In genomic region chr2:39504790-39505335, GRCh38 we compare ENCODE assay signal across 11 cellular contexts.
DNase-seq lines count a peak whose midpoint lies in the region; ATAC-seq, FAIRE-seq and TF ChIP-seq lines count a peak whose summit lies in the region.
"Had no signal": no experiment of that assay in that cellular context is flagged by ENCODE, and none has a peak within 500 bp of the region (broad histone marks: within the 10 kb centered on the region; RNA-seq: fewer than 3 reads in every experiment).

No MANE protein-coding gene starts in this region.

- H2BK120ac ChIP-seq in neuronal stem cell (ENCODE audit: low read depth, low read length): no peak overlapping the region

- H4K20me1 ChIP-seq in BLaER1 (no peaks in the 10 kb centered on the region), SK-N-SH (ENCODE audit: insufficient read depth) (no peaks in the 10 kb centered on the region)

- no peak overlapping the region for H3K14ac ChIP-seq in neuronal stem cell (ENCODE audit: low read length)

- H3K4me1 ChIP-seq in BLaER1 (peaks cover 20% of the 10 kb centered on the region), SK-N-SH (ENCODE audit: control insufficient read depth in 1 of 2, insufficient read depth in 2 of 2, low read depth in 1 of 2, low read length in 1 of 2) (peaks cover 0 to 15% of the 10 kb centered on the region in 2 experiments; a peak in 2 of 4 replicates), gastroesophageal sphincter (peaks cover 13 to 55% (median 20%) of the 10 kb centered on the region in 3 donors), prostate gland (replicated peaks) (no peaks in the 10 kb centered on the region), neuronal stem cell (ENCODE audit: control insufficient read depth in 2 of 2, insufficient read depth in 1 of 2, low read depth in 1 of 2, low read length in 2 of 2) (peaks cover 0 to 1% of the 10 kb centered on the region in 2 donors)

- no peak overlapping the region for H4K91ac ChIP-seq in neuronal stem cell (ENCODE audit: low read depth, low read length, poor library complexity)

- H2AFZ ChIP-seq in SK-N-SH (ENCODE audit: low read depth) (peak overlapping the region; percentile 57; the same call in 1 of the 2 replicates), neuronal stem cell (ENCODE audit: low read length) (no peak overlapping the region)

- H3K4me2 ChIP-seq in BLaER1 (peak overlapping the region; percentile 72), SK-N-SH (no peak overlapping the region; the same call in 1 of the 2 replicates), neuronal stem cell (ENCODE audit: insufficient read depth, low read length, poor library complexity, severe bottlenecking) (no peak overlapping the region)

- intact Hi-C loops in prostate gland (cut with DNase I): no loop called here

- H2BK5ac ChIP-seq in neuronal stem cell (ENCODE audit: low read length): no peak overlapping the region

- no peak for TF ChIP-seq EP300 in SK-N-SH (IDR thresholded peaks at IDR 0.05; ENCODE audit: borderline replicate concordance in 1 of 2, low read depth in 1 of 2, low read length in 1 of 2)
- no peak for TF ChIP-seq EP300 in gastroesophageal sphincter (IDR thresholded peaks at IDR 0.05)

- no peak for DNase-seq in SK-N-SH
- no peak for DNase-seq in prostate gland (ENCODE audit: low spot score)
- no peak for DNase-seq in urothelium cell line (ENCODE audit: low spot score)
- DNase-seq in neuronal stem cell (ENCODE audit: low spot score): no peak
- DNase-seq in GM19239 (ENCODE audit: insufficient read length, low spot score): no peak
- DNase-seq in NCI-H2171 treated with DMSO at 0.1 percent for 48 hours (lab: John Stamatoyannopoulos, UW): no peak
- DNase-seq: naive B cell, NCI-H1092 treated with DMSO at 0.1 percent for 48 hours, SIG-M5 had no signal

- no peaks in the 10 kb centered on the region for H3K9me2 ChIP-seq in SK-N-SH

- POLR2A ChIA-PET in SK-N-SH (lab: Yijun Ruan, JAX): no interaction called here

- no peaks in the 10 kb centered on the region for H3K79me1 ChIP-seq in neuronal stem cell (ENCODE audit: low read depth, low read length)

- no peak overlapping the region for H3K23ac ChIP-seq in neuronal stem cell (ENCODE audit: low read depth, low read length, poor library complexity)

- CTCF ChIA-PET in SK-N-SH (lab: Yijun Ruan, JAX): interaction anchor here (2.1 kb wide), 1 partner anchor 10 kb away, joined by 6 read pairs; no protein-coding TSS in a partner anchor

- no peaks in the 10 kb centered on the region for H3F3A ChIP-seq in SK-N-SH (replicated peaks; ENCODE audit: insufficient read depth)

- H3K4me3 ChIP-seq in BLaER1 (no peak overlapping the region), SK-N-SH (ENCODE audit: low read depth in 2 of 2, low read length in 1 of 2) (no peak overlapping the region), gastroesophageal sphincter (peak overlapping the region in 1 of 2 donors; percentile 7), prostate gland (no peak overlapping the region), neuronal stem cell (ENCODE audit: low read length in 2 of 2) (no peak overlapping the region)

- 39% methylated on average over 5 of the region's 5 CpGs for WGBS in SK-N-SH (ENCODE audit: low lambda C conversion rate)
- WGBS in gastroesophageal sphincter (ENCODE audit: low coverage in 1 of 2), 2 donors: 7 to 8% methylated on average over 5 of the region's 5 CpGs
- 47% methylated on average over 5 of the region's 5 CpGs for WGBS in prostate gland
- no CpG with 5 or more reads among the region's 5 CpGs for WGBS in neuronal stem cell (ENCODE audit: extremely low coverage in 2 of 2, insufficient read length in 2 of 2, insufficient replicate concordance in 1 of 2), 2 donors

- no peak overlapping the region for H2BK15ac ChIP-seq in neuronal stem cell (ENCODE audit: low read length)

- H3K4ac ChIP-seq in neuronal stem cell (ENCODE audit: low read length): no peak overlapping the region

- H3K27ac ChIP-seq in BLaER1 (no peak overlapping the region), SK-N-SH (ENCODE audit: low read depth in 2 of 2, low read length in 1 of 2) (no peak overlapping the region), gastroesophageal sphincter (peak overlapping the region; percentile 48 to 82 (median 70)), prostate gland (peak overlapping the region; percentile 33 to 55), neuronal stem cell (replicated peaks; ENCODE audit: low read length) (no peak overlapping the region)

- FAIRE-seq in urothelium cell line (lab: Jason Lieb, UNC) (no peak), GM19239 (lab: Jason Lieb, UNC) (no peak)

- no peak for TF ChIP-seq CTCF in SK-N-SH (IDR thresholded peaks at IDR 0.05)
- no peak for TF ChIP-seq CTCF in gastroesophageal sphincter (IDR thresholded peaks at IDR 0.05)
- TF ChIP-seq CTCF in prostate gland (IDR thresholded peaks at IDR 0.05): no peak

- no peak for TF ChIP-seq RAD21 in SK-N-SH (IDR thresholded peaks at IDR 0.05; ENCODE audit: low read length)

- H3K18ac ChIP-seq in neuronal stem cell (ENCODE audit: low read length): no peak overlapping the region

- no peak overlapping the region for H2BK12ac ChIP-seq in neuronal stem cell (ENCODE audit: low read length)

- H3K9ac ChIP-seq in BLaER1: no peak overlapping the region
- H3K9ac ChIP-seq in SK-N-SH: no peak overlapping the region
- H3K9ac ChIP-seq in neuronal stem cell (ENCODE audit: low read depth, low read length, poor library complexity): no peak overlapping the region

- H3K36me3 ChIP-seq in BLaER1: no peaks in the 10 kb centered on the region
- H3K36me3 ChIP-seq in SK-N-SH (replicated peaks in 1 of 2; ENCODE audit: control insufficient read depth in 1 of 2, insufficient read depth in 2 of 2, low read length in 1 of 2): no peaks in the 10 kb centered on the region
- no peaks in the 10 kb centered on the region for H3K36me3 ChIP-seq in gastroesophageal sphincter
- no peaks in the 10 kb centered on the region for H3K36me3 ChIP-seq in prostate gland
- no peaks in the 10 kb centered on the region for H3K36me3 ChIP-seq in neuronal stem cell (replicated peaks in 1 of 2; ENCODE audit: control insufficient read depth in 2 of 2, insufficient read depth in 2 of 2, low read length in 2 of 2)

- no peak overlapping the region for H4K8ac ChIP-seq in neuronal stem cell (ENCODE audit: low read depth, low read length)

- ATAC-seq in gastroesophageal sphincter: peak; percentile 79

- H3K27me3 ChIP-seq in BLaER1 (no peaks in the 10 kb centered on the region), SK-N-SH (ENCODE audit: insufficient read depth) (no peaks in the 10 kb centered on the region), gastroesophageal sphincter (no peaks in the 10 kb centered on the region), prostate gland (replicated peaks; ENCODE audit: insufficient read depth) (no peaks in the 10 kb centered on the region), neuronal stem cell (ENCODE audit: control insufficient read depth in 3 of 3, insufficient read depth in 3 of 3, low read depth in 1 of 3, low read length in 3 of 3) (no peaks in the 10 kb centered on the region)

- no peak overlapping the region for H2AK5ac ChIP-seq in neuronal stem cell (ENCODE audit: low read depth, low read length)

- TF ChIP-seq POLR2A in gastroesophageal sphincter (IDR thresholded peaks at IDR 0.05) (no peak), prostate gland (IDR thresholded peaks at IDR 0.05) (no peak)

- no peaks in the 10 kb centered on the region for H3K9me3 ChIP-seq in BLaER1
- H3K9me3 ChIP-seq in SK-N-SH: no peaks in the 10 kb centered on the region
- H3K9me3 ChIP-seq in gastroesophageal sphincter: no peaks in the 10 kb centered on the region
- H3K9me3 ChIP-seq in prostate gland: no peaks in the 10 kb centered on the region
- peaks cover 0 to 7% of the 10 kb centered on the region in 2 donors for H3K9me3 ChIP-seq in neuronal stem cell (replicated peaks in 1 of 2; ENCODE audit: control insufficient read depth in 2 of 2, insufficient read depth in 1 of 2, low read depth in 1 of 2, low read length in 2 of 2)

- H3K79me2 ChIP-seq in SK-N-SH (ENCODE audit: insufficient read depth): no peaks in the 10 kb centered on the region

TF ChIP-seq in SK-N-SH, 30 proteins besides CTCF, POLR2A, EP300 and RAD21:
- TF ChIP-seq FOXM1 (IDR thresholded peaks at IDR 0.05; ENCODE audit: low read depth) (no peak), NFIC (IDR thresholded peaks at IDR 0.05; ENCODE audit: borderline replicate concordance) (peak; percentile 11; the same call in 1 of the 2 replicates), PBX3 (IDR thresholded peaks at IDR 0.05) (0 out of 2 replicates have a peak, but pooled peaks have one; percentile 7)

Comparison
In these comparisons a context has a peak if more than half of its experiments do, and no peak if none do; other contexts are left out.
1. H3K27ac ChIP-seq: peak in gastroesophageal sphincter (4 of 4) and prostate gland (2 of 2); none in BLaER1 (single experiment), SK-N-SH (0 of 2) and neuronal stem cell (single experiment).